Comparison of ENCODE assay signal across 9 cellular contexts in genomic region chr13:27953671-27954405, GRCh38. TPM values are rescaled to one million over a fixed set of nuclear protein-coding genes. Genes with fewer than 3 reads are reported as not detected.
DNase-seq lines count a peak whose midpoint lies in the region; FAIRE-seq and TF ChIP-seq lines count a peak whose summit lies in the region.
"Had no signal": no experiment of that assay in that cellular context is flagged by ENCODE, and none has a peak within 500 bp of the region (broad histone marks: within the 10 kb centered on the region; RNA-seq: fewer than 3 reads in every experiment).

No MANE protein-coding gene starts in this region.

- H3T11ph ChIP-seq in H9 (ENCODE audit: low read length): no peak overlapping the region

- H4K5ac ChIP-seq in H9 (ENCODE audit: insufficient read length, low read depth, low read length): no peak overlapping the region

- peaks cover 66% of the 10 kb centered on the region for H3K27me3 ChIP-seq in H9 (ENCODE audit: insufficient read depth, low read length)
- peaks cover 24% of the 10 kb centered on the region for H3K27me3 ChIP-seq in bronchial epithelial cell (ENCODE audit: control insufficient read depth, insufficient read depth, low read length)

- no peaks in the 10 kb centered on the region for H3K36me3 Mint-ChIP-seq in H9 (ENCODE audit: insufficient read depth in 1 of 3, low read depth in 3 of 3)

- H3K4me3 Mint-ChIP-seq in H9: peak overlapping the region; percentile 57 to 79

- peak overlapping the region; percentile 65 for H3K4me2 ChIP-seq in H9 (ENCODE audit: insufficient read depth, insufficient read length, low read length)

- no peak overlapping the region for H2BK15ac ChIP-seq in H9 (ENCODE audit: low read depth, low read length)

- H3K27ac ChIP-seq in H9 (ENCODE audit: insufficient read length, low read depth, low read length) (no peak overlapping the region), kidney (ENCODE audit: low read depth in 2 of 2, low read length in 2 of 2) (peak overlapping the region; percentile 78 to 86)

- no peaks in the 10 kb centered on the region for H3K79me1 ChIP-seq in H9 (ENCODE audit: insufficient read depth, low read depth, low read length, poor library complexity, severe bottlenecking)

- H2BK120ac ChIP-seq in H9 (ENCODE audit: low read depth, low read length, poor library complexity, severe bottlenecking): no peak overlapping the region

- no peaks in the 10 kb centered on the region; the same call in 1 of the 2 replicates for H3K4me1 ChIP-seq in H9 (ENCODE audit: insufficient read depth, low read length)
- no peaks in the 10 kb centered on the region for H3K4me1 ChIP-seq in kidney (ENCODE audit: control insufficient read depth in 1 of 2, insufficient read depth in 1 of 2, low read depth in 1 of 2, low read length in 2 of 2)

- H3K23me2 ChIP-seq in H9 (ENCODE audit: insufficient read length, low read depth, low read length, poor library complexity, severe bottlenecking): peaks cover 7% of the 10 kb centered on the region

- no peaks in the 10 kb centered on the region for H3K79me2 ChIP-seq in H9 (ENCODE audit: insufficient read depth, low read length)

- H3K27me3 Mint-ChIP-seq in H9 (ENCODE audit: low read depth): peaks cover 98% of the 10 kb centered on the region

- FAIRE-seq in bronchial epithelial cell (lab: Jason Lieb, UNC): no peak
- FAIRE-seq in kidney (lab: Jason Lieb, UNC): no peak

- no peak overlapping the region for H2AK5ac ChIP-seq in H9 (ENCODE audit: insufficient read length, low read length)

- H3K9ac ChIP-seq in H9 (ENCODE audit: extremely low read depth, insufficient read length, low read length) (no peak overlapping the region), kidney (ENCODE audit: low read length in 2 of 2) (peak overlapping the region in 1 of 2 donors; percentile 69)

- H4K91ac ChIP-seq in H9 (ENCODE audit: insufficient read length, low read depth, low read length): no peak overlapping the region

- H2BK12ac ChIP-seq in H9 (ENCODE audit: insufficient read length, low read depth, low read length): no peak overlapping the region

- TF ChIP-seq CTCF in GM12864 (IDR thresholded peaks at IDR 0.05; ENCODE audit: low read depth, low read length, missing control alignments) (peak; percentile 92), H9 (conservative IDR thresholded peaks at IDR 0.05) (peak; percentile 99), bronchial epithelial cell (IDR thresholded peaks at IDR 0.05; ENCODE audit: insufficient read depth, low read length, severe bottlenecking) (peak; percentile 84), kidney (IDR thresholded peaks at IDR 0.05; ENCODE audit: borderline replicate concordance, extremely low read depth, insufficient read depth) (peak; percentile 82)

- no peaks in the 10 kb centered on the region for H3K36me3 ChIP-seq in bronchial epithelial cell (ENCODE audit: control insufficient read depth, insufficient read depth, low read length)
- H3K36me3 ChIP-seq in kidney (ENCODE audit: control insufficient read depth in 1 of 2, insufficient read depth in 2 of 2, low read length in 2 of 2): no peaks in the 10 kb centered on the region

- no peak overlapping the region for H3K18ac ChIP-seq in H9 (ENCODE audit: insufficient read length, low read depth, low read length)

- peaks cover 0 to 9% of the 10 kb centered on the region in 2 experiments; a peak in 2 of 4 replicates for H3K4me1 Mint-ChIP-seq in H9

- no peak overlapping the region for H3K14ac ChIP-seq in H9 (ENCODE audit: insufficient read depth, low read length)

- no peak overlapping the region for H3K56ac ChIP-seq in H9 (ENCODE audit: insufficient read length, low read depth, low read length)

- no peaks in the 10 kb centered on the region for H4K20me1 ChIP-seq in H9 (ENCODE audit: control insufficient read depth, insufficient read depth, insufficient read length)

- no peak overlapping the region for H3K27ac Mint-ChIP-seq in H9

- peak; percentile 12 for DNase-seq in GM12864 (ENCODE audit: low read depth)
- DNase-seq in H9: peak; percentile 88
- peak; percentile 74 for DNase-seq in MV-4-11 (lab: John Stamatoyannopoulos, UW)
- DNase-seq in T-helper 9 cell: peak; percentile 42
- peak; percentile 20 for DNase-seq in bronchial epithelial cell (ENCODE audit: low read depth)
- DNase-seq in kidney: peak; percentile 91
- DNase-seq in stimulated activated CD4-positive, alpha-beta T cell treated with anti-CD3 and anti-CD28 coated beads, Interleukin-15, amount 100 ng/mL, for 24 hours: peak; percentile 82
- no peak for DNase-seq in NCI-H2107 (lab: John Stamatoyannopoulos, UW)

- no CpG with 5 or more reads among the region's 73 CpGs for WGBS in H9 (ENCODE audit: extremely low coverage, insufficient read length, low lambda C conversion rate)

- H3K4ac ChIP-seq in H9 (ENCODE audit: low read depth, low read length): no peak overlapping the region

- no peak overlapping the region for H4K8ac ChIP-seq in H9 (replicated peaks; ENCODE audit: insufficient read length, low read depth, low read length)

- peaks cover 5 to 10% of the 10 kb centered on the region in 2 experiments; a peak in 3 of 5 replicates for H3K9me3 Mint-ChIP-seq in H9

- H3K23ac ChIP-seq in H9 (ENCODE audit: insufficient read length, low read depth, low read length): no peak overlapping the region

- H3K4me3 ChIP-seq in GM12864 (ENCODE audit: low read depth, low read length): peak overlapping the region; percentile 51
- H3K4me3 ChIP-seq in bronchial epithelial cell (ENCODE audit: low read depth, low read length): peak overlapping the region; percentile 39
- peak overlapping the region; percentile 52 to 57 for H3K4me3 ChIP-seq in kidney (ENCODE audit: low read length in 2 of 2)

- no peak overlapping the region for H2AFZ ChIP-seq in H9 (ENCODE audit: low read length)

- intact Hi-C loops in kidney (cut with DNase I): no loop called here

- H2BK5ac ChIP-seq in H9 (ENCODE audit: insufficient read length, low read length): no peak overlapping the region

- no peak overlapping the region for H2BK20ac ChIP-seq in H9 (ENCODE audit: low read depth, low read length, poor library complexity, severe bottlenecking)

- H3K9me3 ChIP-seq in H9 (ENCODE audit: control insufficient read depth, low read depth, low read length) (no peaks in the 10 kb centered on the region), kidney (ENCODE audit: control insufficient read depth in 1 of 2, low read length in 2 of 2) (peaks cover 0 to 3% of the 10 kb centered on the region in 2 donors)

RNA-seq across cellular contexts. Expression of gene CDX2, which starts 15.3 kb away (rescaled TPM):
- not detected in 2 replicates for total RNA-seq in H9 (2021)
- total RNA-seq in bronchial epithelial cell: not detected in 2 replicates
- not detected for total RNA-seq in kidney
- not detected for polyA plus RNA-seq in kidney (ENCODE audit: insufficient read depth, low read depth, low replicate concordance)
- total RNA-seq: subcutaneous adipose tissue had no signal

RNA-seq across cellular contexts. Expression of gene PDX1, which starts 34.0 kb away (rescaled TPM):
- total RNA-seq in H9 (2021) (not detected in 2 replicates), bronchial epithelial cell (not detected in 2 replicates), kidney (not detected)
- not detected for polyA plus RNA-seq in kidney (ENCODE audit: insufficient read depth, low read depth, low replicate concordance)
- total RNA-seq: subcutaneous adipose tissue had no signal

RNA-seq across cellular contexts. Expression of gene URAD, which starts 34.7 kb away (rescaled TPM):
- total RNA-seq in H9 (2021) (not detected in 2 replicates), bronchial epithelial cell (not detected in 2 replicates), kidney (not detected)
- polyA plus RNA-seq in kidney (ENCODE audit: insufficient read depth, low read depth, low replicate concordance): not detected
